19 cellular contexts compared by ENCODE assay signal in genomic region chr6:135983093-135983492, GRCh38.
"Had no signal": no experiment of that assay in that cellular context is flagged by ENCODE, and none has a peak within 500 bp of the region (broad histone marks: within the 10 kb centered on the region; RNA-seq: fewer than 3 reads in every experiment).

No MANE protein-coding gene starts in this region.

- H3K27ac Mint-ChIP-seq: T-helper 1 cell treated with Interleukin-12 subunit alpha and Interleukin-12 subunit beta and Interleukin-4 antibody, amounts not matched to agents 30 μg/mL and 1 μg/mL, for 36 hours had no signal

- H3K4me3 Mint-ChIP-seq: T-helper 1 cell treated with Interleukin-12 subunit alpha and Interleukin-12 subunit beta and Interleukin-4 antibody, amounts not matched to agents 30 μg/mL and 1 μg/mL, for 36 hours had no signal

- H3K9me3 Mint-ChIP-seq: T-helper 1 cell treated with Interleukin-12 subunit alpha and Interleukin-12 subunit beta and Interleukin-4 antibody, amounts not matched to agents 30 μg/mL and 1 μg/mL, for 36 hours had no signal

- H3K27me3 ChIP-seq: MG63 had no signal

- H3K4me3 ChIP-seq: MG63 had no signal

- ATAC-seq: Panc1 had no signal

- H3K36me3 ChIP-seq: MG63 had no signal

- DNase-seq: Karpas-422, KG1, MG63, NCI-H1092, NCI-H1105 treated with DMSO at 0.1 percent for 48 hours, NCI-H1417 treated with DMSO at 0.1 percent for 48 hours, NCI-H146, NCI-H1694 treated with DMSO at 0.1 percent for 48 hours, NCI-H1930, NCI-H2081, NCI-H2107, NCI-H2227 treated with DMSO at 0.1 percent for 48 hours, NCI-H524, NCI-H526 treated with DMSO at 0.1 percent for 48 hours, NCI-H748 treated with DMSO at 0.1 percent for 48 hours, SHP77 had no signal

- H3K27ac ChIP-seq: RWPE1 had no signal
